8 cellular contexts compared by ENCODE assay signal in the genomic region with DNA sequence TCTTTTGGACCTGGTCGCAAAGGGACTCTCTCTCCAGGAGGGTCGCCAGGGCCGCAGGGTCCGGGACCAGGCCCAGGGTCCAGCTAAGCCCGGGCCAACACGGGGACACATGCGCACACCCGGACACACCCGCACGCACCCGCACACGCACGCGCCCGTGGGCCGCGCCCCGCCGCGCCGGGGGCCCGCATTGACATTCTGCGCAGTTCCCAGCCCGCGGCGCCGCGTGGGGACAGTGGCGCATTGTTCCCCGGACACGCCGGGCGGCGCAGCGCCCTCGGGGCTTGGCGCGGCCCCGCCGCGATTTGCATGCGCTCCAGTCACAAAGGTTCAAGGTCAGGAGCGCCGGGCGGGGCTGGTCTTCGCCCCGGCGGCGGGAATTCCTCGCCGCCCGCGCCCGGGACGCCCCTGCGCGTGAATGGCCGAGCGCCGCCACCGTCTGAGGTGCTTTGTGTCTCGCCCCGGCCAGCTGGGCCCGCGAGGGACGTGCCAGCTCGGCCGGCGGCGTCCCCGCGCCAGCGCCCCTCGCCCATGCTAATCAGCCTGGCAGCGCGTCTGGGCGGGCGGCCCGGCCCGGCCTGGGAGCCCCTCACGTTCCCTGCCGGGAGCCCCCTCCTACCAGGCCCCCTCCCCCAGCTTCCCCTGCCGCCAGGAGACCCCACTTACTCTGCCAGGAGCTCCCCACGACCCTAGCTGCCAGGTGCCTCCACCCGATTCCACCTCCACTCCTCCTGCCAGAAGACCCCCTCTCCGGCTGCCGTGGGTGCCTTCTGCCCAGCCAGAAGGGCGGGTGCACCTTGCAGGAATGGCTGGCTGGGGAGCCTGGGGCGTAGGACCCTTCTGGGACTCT. TPM values are rescaled to one million over a fixed set of nuclear protein-coding genes. Genes with fewer than 3 reads are reported as not detected.
DNase-seq lines count a peak whose midpoint lies in the region; ATAC-seq and TF ChIP-seq lines count a peak whose summit lies in the region.

No MANE protein-coding gene starts in this region.

- no peaks in the 10 kb centered on the region for H3K9me3 Mint-ChIP-seq in dendritic cell treated with granulocyte-macrophage colony-stimulating factor and Interleukin-4, amounts not matched to agents 40 ng/mL and 50 ng/mL, for 4 days
- H3K9me3 Mint-ChIP-seq in stimulated activated naive CD8-positive, alpha-beta T cell treated with anti-CD3 and anti-CD28 coated beads, Interleukin-15, amount 100 ng/mL, for 72 hours: no peaks in the 10 kb centered on the region

- peak overlapping the region; percentile 75 for H3K27ac Mint-ChIP-seq in dendritic cell treated with granulocyte-macrophage colony-stimulating factor and Interleukin-4, amounts not matched to agents 40 ng/mL and 50 ng/mL, for 4 days
- peak overlapping the region in 1 of 2 donors; percentile 63 for H3K27ac Mint-ChIP-seq in stimulated activated naive CD8-positive, alpha-beta T cell treated with anti-CD3 and anti-CD28 coated beads, Interleukin-15, amount 100 ng/mL, for 72 hours

- peak overlapping the region; percentile 68 for H3K4me3 Mint-ChIP-seq in dendritic cell treated with granulocyte-macrophage colony-stimulating factor and Interleukin-4, amounts not matched to agents 40 ng/mL and 50 ng/mL, for 4 days
- peak overlapping the region; percentile 53 to 60 for H3K4me3 Mint-ChIP-seq in stimulated activated naive CD8-positive, alpha-beta T cell treated with anti-CD3 and anti-CD28 coated beads, Interleukin-15, amount 100 ng/mL, for 72 hours

- H3K4me1 Mint-ChIP-seq in dendritic cell treated with granulocyte-macrophage colony-stimulating factor and Interleukin-4, amounts not matched to agents 40 ng/mL and 50 ng/mL, for 4 days (ENCODE audit: low read depth): peaks cover 33% of the 10 kb centered on the region
- H3K4me1 Mint-ChIP-seq in stimulated activated naive CD8-positive, alpha-beta T cell treated with anti-CD3 and anti-CD28 coated beads, Interleukin-15, amount 100 ng/mL, for 72 hours: peaks cover 18% of the 10 kb centered on the region

- H3K36me3 Mint-ChIP-seq in dendritic cell treated with granulocyte-macrophage colony-stimulating factor and Interleukin-4, amounts not matched to agents 40 ng/mL and 50 ng/mL, for 4 days (ENCODE audit: low read depth): no peaks in the 10 kb centered on the region

- ATAC-seq in lower lobe of right lung (peak; percentile 85 to 88), GM21447 (IDR thresholded peaks at IDR 0.05; ENCODE audit: unreplicated experiment) (no peak)
- peak; percentile 55 for ATAC-seq in stimulated activated naive CD8-positive, alpha-beta T cell treated with anti-CD3 and anti-CD28 coated beads, Interleukin-15, amount 100 ng/mL, for 72 hours

- H3K27me3 Mint-ChIP-seq in dendritic cell treated with granulocyte-macrophage colony-stimulating factor and Interleukin-4, amounts not matched to agents 40 ng/mL and 50 ng/mL, for 4 days: peaks cover 41% of the 10 kb centered on the region
- peaks cover 33% of the 10 kb centered on the region for H3K27me3 Mint-ChIP-seq in stimulated activated naive CD8-positive, alpha-beta T cell treated with anti-CD3 and anti-CD28 coated beads, Interleukin-15, amount 100 ng/mL, for 72 hours

- H3K4me3 ChIP-seq in lower lobe of right lung: peak overlapping the region; percentile 55

- peaks cover 16% of the 10 kb centered on the region for H3K4me1 ChIP-seq in lower lobe of right lung

- H3K9me3 ChIP-seq in lower lobe of right lung: no peaks in the 10 kb centered on the region

- intact Hi-C loops in dendritic cell treated with granulocyte-macrophage colony-stimulating factor and Interleukin-4, amounts not matched to agents 40 ng/mL and 50 ng/mL, for 4 days (cut with micrococcal nuclease): no loop called here
- intact Hi-C loops in lower lobe of right lung (cut with DNase I): no loop called here

- H3K36me3 ChIP-seq in lower lobe of right lung: no peaks in the 10 kb centered on the region

- DNase-seq in M059J (ENCODE audit: low read depth): peak; percentile 26
- peak; percentile 80 for DNase-seq in lower lobe of right lung
- no peak for DNase-seq in stimulated activated naive CD8-positive, alpha-beta T cell treated with anti-CD3 and anti-CD28 coated beads, Interleukin-15, amount 100 ng/mL, for 72 hours
- DNase-seq in NCI-H1092 (lab: John Stamatoyannopoulos, UW): no peak
- DNase-seq in activated gamma-delta T cell treated with Interleukin-2 at 50 U/mL for 16 hours: no peak
- no peak for DNase-seq in GM19240 (ENCODE audit: insufficient read length, low spot score)

- peak; percentile 39 for TF ChIP-seq CTCF in lower lobe of right lung (IDR thresholded peaks at IDR 0.05)

- H3K27ac ChIP-seq in lower lobe of right lung: peak overlapping the region; percentile 67

- no peaks in the 10 kb centered on the region for H3K27me3 ChIP-seq in lower lobe of right lung (ENCODE audit: low read depth)

RNA-seq across cellular contexts. Expression of a gene that starts 50.5 kb away (rescaled TPM):
- 14.2 and 26.6 TPM in 2 replicates for total RNA-seq in M059J (2014; rRNA removed; shearing (Covaris generic))
- total RNA-seq in lower lobe of right lung: 6.3 TPM

Comparison
In these comparisons a context has a peak if more than half of its experiments do, and no peak if none do; other contexts are left out.
1. DNase-seq: peak in M059J (single experiment) and lower lobe of right lung (single experiment); none in stimulated activated naive CD8-positive, alpha-beta T cell treated with anti-CD3 and anti-CD28 coated beads, Interleukin-15, amount 100 ng/mL, for 72 hours (0 of 2), NCI-H1092 (single experiment), activated gamma-delta T cell treated with Interleukin-2 at 50 U/mL for 16 hours (single experiment) and GM19240 (single experiment).